Comparison of ENCODE assay signal across 1 cellular context in the genomic region with DNA sequence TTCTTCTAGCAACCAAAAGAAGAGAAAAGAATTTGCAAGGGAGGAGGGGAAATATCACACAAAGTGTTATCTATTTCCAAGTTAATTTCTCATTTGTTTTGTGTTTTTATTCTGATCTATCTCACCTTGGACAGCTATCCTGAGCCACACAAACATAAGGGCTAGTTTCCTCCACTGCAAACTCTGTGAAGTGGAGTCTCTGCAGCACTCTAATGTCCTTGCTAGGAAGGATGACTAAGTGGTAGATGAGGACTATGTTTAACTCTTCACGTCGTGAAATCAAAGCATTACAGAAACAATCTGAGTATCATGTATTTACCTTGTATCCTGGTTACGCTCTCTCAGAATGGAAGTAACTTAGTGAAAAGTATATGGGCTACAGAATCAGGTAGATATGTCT.
TF ChIP-seq lines count a peak whose summit lies in the region.

No MANE protein-coding gene starts in this region.

TF ChIP-seq in SK-N-SH treated with all-trans-retinoic acid at 6 μM for 48 hours, 23 proteins besides CTCF, POLR2A, EP300 and RAD21 (continued from another document):
- TF ChIP-seq, protein P1, sequence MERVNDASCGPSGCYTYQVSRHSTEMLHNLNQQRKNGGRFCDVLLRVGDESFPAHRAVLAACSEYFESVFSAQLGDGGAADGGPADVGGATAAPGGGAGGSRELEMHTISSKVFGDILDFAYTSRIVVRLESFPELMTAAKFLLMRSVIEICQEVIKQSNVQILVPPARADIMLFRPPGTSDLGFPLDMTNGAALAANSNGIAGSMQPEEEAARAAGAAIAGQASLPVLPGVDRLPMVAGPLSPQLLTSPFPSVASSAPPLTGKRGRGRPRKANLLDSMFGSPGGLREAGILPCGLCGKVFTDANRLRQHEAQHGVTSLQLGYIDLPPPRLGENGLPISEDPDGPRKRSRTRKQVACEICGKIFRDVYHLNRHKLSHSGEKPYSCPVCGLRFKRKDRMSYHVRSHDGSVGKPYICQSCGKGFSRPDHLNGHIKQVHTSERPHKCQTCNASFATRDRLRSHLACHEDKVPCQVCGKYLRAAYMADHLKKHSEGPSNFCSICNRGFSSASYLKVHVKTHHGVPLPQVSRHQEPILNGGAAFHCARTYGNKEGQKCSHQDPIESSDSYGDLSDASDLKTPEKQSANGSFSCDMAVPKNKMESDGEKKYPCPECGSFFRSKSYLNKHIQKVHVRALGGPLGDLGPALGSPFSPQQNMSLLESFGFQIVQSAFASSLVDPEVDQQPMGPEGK (CRISPR knock-in tag; IDR thresholded peaks at IDR 0.05; ENCODE audit: borderline replicate concordance): no peak
- TF ChIP-seq ZNF8 (CRISPR knock-in tag; IDR thresholded peaks at IDR 0.05): no peak
- no peak for TF ChIP-seq ISL1 (CRISPR knock-in tag; IDR thresholded peaks at IDR 0.05)
- TF ChIP-seq, protein P2, sequence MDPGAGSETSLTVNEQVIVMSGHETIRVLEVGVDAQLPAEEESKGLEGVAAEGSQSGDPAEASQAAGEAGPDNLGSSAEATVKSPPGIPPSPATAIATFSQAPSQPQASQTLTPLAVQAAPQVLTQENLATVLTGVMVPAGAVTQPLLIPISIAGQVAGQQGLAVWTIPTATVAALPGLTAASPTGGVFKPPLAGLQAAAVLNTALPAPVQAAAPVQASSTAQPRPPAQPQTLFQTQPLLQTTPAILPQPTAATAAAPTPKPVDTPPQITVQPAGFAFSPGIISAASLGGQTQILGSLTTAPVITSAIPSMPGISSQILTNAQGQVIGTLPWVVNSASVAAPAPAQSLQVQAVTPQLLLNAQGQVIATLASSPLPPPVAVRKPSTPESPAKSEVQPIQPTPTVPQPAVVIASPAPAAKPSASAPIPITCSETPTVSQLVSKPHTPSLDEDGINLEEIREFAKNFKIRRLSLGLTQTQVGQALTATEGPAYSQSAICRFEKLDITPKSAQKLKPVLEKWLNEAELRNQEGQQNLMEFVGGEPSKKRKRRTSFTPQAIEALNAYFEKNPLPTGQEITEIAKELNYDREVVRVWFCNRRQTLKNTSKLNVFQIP (CRISPR knock-in tag; IDR thresholded peaks at IDR 0.05; ENCODE audit: borderline replicate concordance, low read depth): no peak
- no peak for TF ChIP-seq ARNTL (CRISPR knock-in tag; IDR thresholded peaks at IDR 0.05; ENCODE audit: borderline replicate concordance, low read depth)
- no peak for TF ChIP-seq SNAI2 (CRISPR knock-in tag; IDR thresholded peaks at IDR 0.05)
- no peak for TF ChIP-seq BACH2 (CRISPR knock-in tag; IDR thresholded peaks at IDR 0.05; ENCODE audit: borderline replicate concordance)
- no peak for TF ChIP-seq ZNF565 (CRISPR knock-in tag; conservative IDR thresholded peaks at IDR 0.05; ENCODE audit: low read depth)
